ENCODE assay signal across 23 cellular contexts in genomic region chr7:16428182-16428581, GRCh38. TPM values are rescaled to one million over a fixed set of nuclear protein-coding genes. Genes with fewer than 3 reads are reported as not detected.
"Had no signal": no experiment of that assay in that cellular context is flagged by ENCODE, and none has a peak within 500 bp of the region (broad histone marks: within the 10 kb centered on the region; RNA-seq: fewer than 3 reads in every experiment).

No MANE protein-coding gene starts in this region.

- DNase-seq: endodermal cell; erythroblast; foreskin keratinocyte; left ventricle myocardium superior; midbrain; naive B cell; posterior cingulate gyrus; stimulated activated CD4-positive, alpha-beta T cell treated with anti-CD3 and anti-CD28 coated beads, Interleukin-12 subunit alpha, Interleukin-12 subunit beta, amount 100 ng/mL, for 4 hours; stimulated activated naive CD4-positive, alpha-beta T cell; substantia nigra had no signal

- H3K4me1 ChIP-seq: foreskin keratinocyte had no signal

- H3K4me3 ChIP-seq: hepatocyte, lung, skin epidermis, stomach, thoracic aorta, transverse colon had no signal

- H3K27ac ChIP-seq: foreskin keratinocyte, hepatocyte, neutrophil, skin epidermis, thoracic aorta, transverse colon had no signal

- H3K79me2 ChIP-seq: hepatocyte had no signal

- FAIRE-seq: colon had no signal

- H3K4me2 ChIP-seq: hepatocyte had no signal

- H3K9me3 ChIP-seq: neutrophil, stomach, thoracic aorta, transverse colon had no signal

- H3K36me3 ChIP-seq: neutrophil, stomach, thoracic aorta, transverse colon had no signal

- H2AFZ ChIP-seq: hepatocyte had no signal

- ATAC-seq: foreskin keratinocyte, left ventricle myocardium superior, sciatic nerve had no signal

- H3K27me3 ChIP-seq: foreskin keratinocyte, hepatocyte, neutrophil, stomach, transverse colon had no signal

RNA-seq across cellular contexts. Expression of gene SOSTDC1, which starts 37.4 kb away (rescaled TPM):
- total RNA-seq: endothelial cell of umbilical vein, foreskin keratinocyte, osteocyte, pulmonary artery endothelial cell, ureter had no signal
- polyA plus RNA-seq: endothelial cell of umbilical vein had no signal
